ENCODE assay signal across 14 cellular contexts in genomic region chr11:111308140-111308539, GRCh38. TPM values are rescaled to one million over a fixed set of nuclear protein-coding genes. Genes with fewer than 3 reads are reported as not detected.
DNase-seq lines count a peak whose midpoint lies in the region; ATAC-seq, FAIRE-seq and TF ChIP-seq lines count a peak whose summit lies in the region.
"Had no signal": no experiment of that assay in that cellular context is flagged by ENCODE, and none has a peak within 500 bp of the region (broad histone marks: within the 10 kb centered on the region; RNA-seq: fewer than 3 reads in every experiment).

No MANE protein-coding gene starts in this region.

- peaks cover 77% of the 10 kb centered on the region for H3K4me1 ChIP-seq in HepG2 (ENCODE audit: insufficient read depth, low read length)
- H3K4me1 ChIP-seq: BE2C had no signal

- TF ChIP-seq EP300 in HepG2 (IDR thresholded peaks at IDR 0.05; ENCODE audit: low read depth in 2 of 2, low read length in 2 of 2) (no peak), HepG2 (CRISPR knock-in tag; IDR thresholded peaks at IDR 0.05; ENCODE audit: borderline replicate concordance) (no peak)

- peak overlapping the region; percentile 1; the same call in 1 of the 2 replicates for H3K4me2 ChIP-seq in HepG2 (ENCODE audit: low read depth, low read length)

- no peak overlapping the region for H2AFZ ChIP-seq in HepG2 (ENCODE audit: low read length)

- no peaks in the 10 kb centered on the region for H3K9me3 ChIP-seq in HepG2 (ENCODE audit: low read length)
- H3K9me3 ChIP-seq: BE2C had no signal

- in situ Hi-C loops in HepG2 (cut with HindIII; ENCODE audit: extremely low pct_ligation_motif_present, low pct_unique_long_range_greater_than_20kb), result no loop called here

- TF ChIP-seq RAD21 in HepG2 (CRISPR knock-in tag; IDR thresholded peaks at IDR 0.05), result peak; percentile 40; the same call in 1 of the 2 replicates

- no peak overlapping the region for H3K9ac ChIP-seq in HepG2 (ENCODE audit: insufficient read depth, low read depth, low read length)

- ATAC-seq in HepG2 (peak; percentile 92), HG03097 (IDR thresholded peaks at IDR 0.05; ENCODE audit: low FRiP score, unreplicated experiment) (no peak), GM19452 (IDR thresholded peaks at IDR 0.05; ENCODE audit: unreplicated experiment) (no peak)

- DNase-seq in DMS 273 (lab: John Stamatoyannopoulos, UW; ENCODE audit: unreplicated experiment) (peak; percentile 96), NCI-H146 treated with DMSO at 0.1 percent for 48 hours (lab: John Stamatoyannopoulos, UW; ENCODE audit: unreplicated experiment) (peak; percentile 75), NCI-H748 (lab: John Stamatoyannopoulos, UW; ENCODE audit: unreplicated experiment) (peak; percentile 64), HepG2 (ENCODE audit: low spot score) (peak; percentile 78), Ammon's horn (ENCODE audit: low spot score) (no peak), caudate nucleus (lab: John Stamatoyannopoulos, UW) (no peak)
- DNase-seq: activated CD4-positive, alpha-beta T cell treated with anti-CD3 and anti-CD28 coated beads for 4 hours; activated effector memory CD4-positive, alpha-beta T cell treated with Interleukin-2 at 50 U/mL for 16 hours; BE2C; NCI-H1930; nephron progenitor cell had no signal

- peak; percentile 56 for TF ChIP-seq CTCF in HepG2 (CRISPR knock-in tag; IDR thresholded peaks at IDR 0.05)

- 0 out of 4 replicates have a peak, but pooled peaks of 1 of the 2 experiments have one; percentile 36 for TF ChIP-seq POLR2A in HepG2 (IDR thresholded peaks at IDR 0.05; ENCODE audit: insufficient read depth in 1 of 2, low read depth in 2 of 2, low read length in 2 of 2)

- intact Hi-C loops in HepG2 (cut with micrococcal nuclease; ENCODE audit: unreplicated experiment), result loop anchor here (2.0 kb wide), 1 partner anchor 25 kb away; no protein-coding TSS in a partner anchor

- H4K20me1 ChIP-seq in HepG2 (ENCODE audit: insufficient read depth, low read length), result no peaks in the 10 kb centered on the region

- FAIRE-seq in HepG2 (lab: Jason Lieb, UNC), result peak; percentile 44

- no peak overlapping the region for H3K4me3 ChIP-seq in HepG2 (replicated peaks in 1 of 3; ENCODE audit: insufficient read depth in 1 of 3, low read depth in 2 of 3, low read length in 3 of 3)

- POLR2A ChIA-PET in HepG2 (lab: Yijun Ruan, JAX), result interaction anchor here (0.9 to 3.8 kb wide), 4 partner anchors 9 to 52 kb away, joined by 9 to 11 read pairs (median 10); partner anchors contain the start of gene POU2AF3

- no peaks in the 10 kb centered on the region for H3K27me3 ChIP-seq in HepG2 (ENCODE audit: control insufficient read depth in 1 of 2, insufficient read depth in 2 of 2, low read length in 2 of 2)

- 22% methylated on average over 7 of the region's 7 CpGs for WGBS in HepG2 (ENCODE audit: low lambda C conversion rate)

- no TSS peak for BruUV-seq in HepG2 (replicated peaks; lab: Mats Ljungman, UMichigan)

- H3K27ac ChIP-seq in HepG2 (ENCODE audit: extremely low read length, insufficient read depth, low read length) (no peak overlapping the region), caudate nucleus (ENCODE audit: low read depth, low read length) (no peak overlapping the region)

- H3K36me3 ChIP-seq in HepG2 (replicated peaks in 1 of 2; ENCODE audit: control insufficient read depth in 1 of 2, insufficient read depth in 2 of 2, low read length in 2 of 2), result no peaks in the 10 kb centered on the region
- H3K36me3 ChIP-seq: BE2C had no signal

- H3K79me2 ChIP-seq in HepG2 (ENCODE audit: insufficient read depth, low read length), result no peaks in the 10 kb centered on the region

- CTCF ChIA-PET in HepG2 (lab: Yijun Ruan, JAX; ENCODE audit: low intra/inter-chr PET ratio, low total read pairs), result interaction anchor here (1.7 kb wide), 1 partner anchor 115 kb away, joined by 9 read pairs; no protein-coding TSS in a partner anchor

TF ChIP-seq in HepG2, 621 proteins besides CTCF, POLR2A, EP300 and RAD21 (continues in another document):
- TF ChIP-seq XRCC5 (optimal IDR thresholded peaks at IDR 0.05; ENCODE audit: low read length), result peak; percentile 67
- 0 out of 2 replicates have a peak, but pooled peaks have one; percentile 31 for TF ChIP-seq MIER3 (CRISPR knock-in tag; IDR thresholded peaks at IDR 0.05; ENCODE audit: borderline replicate concordance)
- peak; percentile 59; the same call in 1 of the 2 replicates for TF ChIP-seq IKZF5 (CRISPR knock-in tag; IDR thresholded peaks at IDR 0.05)
- no peak for TF ChIP-seq TERF1 (CRISPR knock-in tag; IDR thresholded peaks at IDR 0.05)
- TF ChIP-seq ZNF430 (CRISPR knock-in tag; IDR thresholded peaks at IDR 0.05), result 0 out of 2 replicates have a peak, but pooled peaks have one; percentile 25
- no peak for TF ChIP-seq MBNL3 (CRISPR knock-in tag; conservative IDR thresholded peaks at IDR 0.05)
- TF ChIP-seq SOX13 (IDR thresholded peaks at IDR 0.05), result no peak
- TF ChIP-seq SOX13 (CRISPR knock-in tag; conservative IDR thresholded peaks at IDR 0.05 in 1 of 2, IDR thresholded peaks at IDR 0.05 in 1 of 2), result peak in 1 of 2 experiments; percentile 27; a peak in 1 of 4 replicates
- TF ChIP-seq GFI1 (CRISPR knock-in tag; IDR thresholded peaks at IDR 0.05; ENCODE audit: borderline replicate concordance), result peak; percentile 88
- no peak for TF ChIP-seq NONO (IDR thresholded peaks at IDR 0.05)
- TF ChIP-seq NONO (CRISPR knock-in tag; conservative IDR thresholded peaks at IDR 0.05), result no peak
- TF ChIP-seq, protein P1, sequence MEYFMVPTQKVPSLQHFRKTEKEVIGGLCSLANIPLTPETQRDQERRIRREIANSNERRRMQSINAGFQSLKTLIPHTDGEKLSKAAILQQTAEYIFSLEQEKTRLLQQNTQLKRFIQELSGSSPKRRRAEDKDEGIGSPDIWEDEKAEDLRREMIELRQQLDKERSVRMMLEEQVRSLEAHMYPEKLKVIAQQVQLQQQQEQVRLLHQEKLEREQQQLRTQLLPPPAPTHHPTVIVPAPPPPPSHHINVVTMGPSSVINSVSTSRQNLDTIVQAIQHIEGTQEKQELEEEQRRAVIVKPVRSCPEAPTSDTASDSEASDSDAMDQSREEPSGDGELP (IDR thresholded peaks at IDR 0.05; ENCODE audit: borderline replicate concordance, low read depth), result peak; percentile 46; the same call in 1 of the 2 replicates
- TF ChIP-seq FOSL2 (CRISPR knock-in tag; IDR thresholded peaks at IDR 0.05), result 0 out of 2 replicates have a peak, but pooled peaks have one; percentile 12
- peak; percentile 66; the same call in 1 of the 2 replicates for TF ChIP-seq ZMYM4 (CRISPR knock-in tag; IDR thresholded peaks at IDR 0.05)
- TF ChIP-seq GATAD2A (CRISPR knock-in tag; IDR thresholded peaks at IDR 0.05), result peak; percentile 58; the same call in 1 of the 2 replicates
- peak; percentile 94 for TF ChIP-seq HNF4A (CRISPR knock-in tag; IDR thresholded peaks at IDR 0.05)
- TF ChIP-seq POLR2AphosphoS5 (IDR thresholded peaks at IDR 0.05; ENCODE audit: low read depth, low read length), result 0 out of 2 replicates have a peak, but pooled peaks have one; percentile 20
- TF ChIP-seq MAF1 (CRISPR knock-in tag; IDR thresholded peaks at IDR 0.05; ENCODE audit: borderline replicate concordance), result no peak

RNA-seq across cellular contexts. Expression of gene POU2AF3, which starts 9.8 kb away (rescaled TPM):
- 4.9 and 7.8 TPM in 2 replicates for total RNA-seq in HepG2 (2016; rRNA removed; fragmentation: Illumina TruSeq; extraction: Trizol)
- total RNA-seq in HepG2 (2016; cell fraction: cytosol; rRNA removed; fragmentation: Illumina TruSeq; extraction: Trizol; ENCODE audit: low read depth), result 2.0 and 2.8 TPM in 2 replicates
- total RNA-seq in HepG2 (2016; cell fraction: insoluble cytoplasmic fraction; rRNA removed; fragmentation: Illumina TruSeq; extraction: Trizol), result 5.5 and 7.3 TPM in 2 replicates
- 3.5 and 4.6 TPM in 2 replicates for total RNA-seq in HepG2 (2016; cell fraction: membrane; rRNA removed; fragmentation: Illumina TruSeq; extraction: Trizol)
- 10.6 and 11.1 TPM in 2 replicates for total RNA-seq in HepG2 (2016; cell fraction: nucleus; rRNA removed; fragmentation: Illumina TruSeq; extraction: Trizol)
- polyA plus RNA-seq in HepG2 (2011; rRNA removed), result 70.7 and 71.2 TPM in 2 replicates
- polyA plus RNA-seq in HepG2 (2011; cell fraction: cytosol; rRNA removed), result 32.5 and 33.6 TPM in 2 replicates
- polyA plus RNA-seq in HepG2 (2011; cell fraction: nucleus; rRNA removed), result 175 and 193 TPM in 2 replicates
- polyA plus RNA-seq in HepG2 (2012), result 26.6 and 28.4 TPM in 2 replicates
- polyA plus RNA-seq in HepG2 (2016; cell fraction: cytosol; fragmentation: Illumina TruSeq; extraction: Trizol; ENCODE audit: low read depth), result 4.2 and 5.4 TPM in 2 replicates
- polyA plus RNA-seq in HepG2 (2016; cell fraction: insoluble cytoplasmic fraction; fragmentation: Illumina TruSeq; extraction: Trizol; ENCODE audit: low read depth), result 13.1 and 13.8 TPM in 2 replicates
- polyA plus RNA-seq in HepG2 (2016; cell fraction: membrane; fragmentation: Illumina TruSeq; extraction: Trizol; ENCODE audit: low read depth), result 6.0 and 7.4 TPM in 2 replicates
- 47.2 and 50.2 TPM in 2 replicates for polyA plus RNA-seq in HepG2 (2016; cell fraction: nucleus; fragmentation: Illumina TruSeq; extraction: Trizol; ENCODE audit: insufficient read depth, low read depth)
- 20.8 TPM in 1 of 2 replicates, not detected in the other for polyA minus RNA-seq in HepG2 (2011; rRNA and poly(A)+ RNA removed; ENCODE audit: low replicate concordance)
- polyA minus RNA-seq in HepG2 (2011; cell fraction: cytosol; rRNA and poly(A)+ RNA removed), result 5.8 and 9.0 TPM in 2 replicates
- polyA minus RNA-seq in HepG2 (2011; cell fraction: nucleus; rRNA and poly(A)+ RNA removed), result 18.3 and 18.5 TPM in 2 replicates
- total RNA-seq: SK-MEL-5 had no signal

Comparison
In these comparisons a context has a peak if more than half of its experiments do, and no peak if none do; other contexts are left out.
1. DNase-seq: peak in DMS 273 (single experiment), NCI-H146 treated with DMSO at 0.1 percent for 48 hours (single experiment), NCI-H748 (single experiment) and HepG2 (single experiment); none in Ammon's horn (single experiment) and caudate nucleus (0 of 61).